In the genomic region with DNA sequence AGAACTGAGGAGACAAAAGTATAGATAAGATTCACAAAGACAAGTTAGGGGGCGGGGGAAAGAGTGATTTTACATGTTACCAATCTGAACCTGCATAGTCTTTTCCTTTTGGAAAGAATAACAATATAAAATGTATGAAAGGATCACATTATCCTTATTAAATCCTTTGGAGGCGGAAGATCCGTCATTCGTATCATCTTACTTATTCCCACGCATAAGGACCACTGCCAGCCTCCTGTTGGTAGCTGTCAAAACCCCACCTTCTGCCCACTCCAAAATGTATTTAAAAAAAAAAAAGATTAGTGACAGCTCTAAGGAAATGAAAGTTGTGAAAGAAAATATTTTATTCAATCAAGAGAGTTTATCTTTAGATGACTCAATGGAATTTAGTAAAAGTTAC, we compare ENCODE assay signal across 36 cellular contexts.
"Had no signal": no experiment of that assay in that cellular context is flagged by ENCODE, and none has a peak within 500 bp of the region (broad histone marks: within the 10 kb centered on the region; RNA-seq: fewer than 3 reads in every experiment).

No MANE protein-coding gene starts in this region.

- H3K36me3 ChIP-seq: MG63 had no signal

- H3K27me3 ChIP-seq: MG63 had no signal

- H3K9ac ChIP-seq: KMS-11 had no signal

- H3K9me3 ChIP-seq: MG63 had no signal

- H3K4me2 ChIP-seq: KMS-11 had no signal

- DNase-seq: Karpas-422, Kasumi-1, KBM-7, KG1, MG63, MM.1S, MV-4-11, NCI-H1048, NCI-H1092, NCI-H1092 treated with DMSO at 0.1 percent for 48 hours, NCI-H1105, NCI-H1105 treated with DMSO at 0.1 percent for 48 hours, NCI-H1417, NCI-H1417 treated with DMSO at 0.1 percent for 48 hours, NCI-H1436, NCI-H1436 treated with DMSO at 0.1 percent for 48 hours, NCI-H146, NCI-H1694, NCI-H1694 treated with DMSO at 0.1 percent for 48 hours, NCI-H187, NCI-H187 treated with DMSO at 0.1 percent for 48 hours, NCI-H1930, NCI-H2029, NCI-H2029 treated with DMSO at 0.1 percent for 48 hours, NCI-H2081, NCI-H2081 treated with DMSO at 0.1 percent for 48 hours, NCI-H2107, NCI-H2171, NCI-H2171 treated with DMSO at 0.1 percent for 48 hours, NCI-H2227 treated with DMSO at 0.1 percent for 48 hours, NCI-H226, NCI-H345, NCI-H446 treated with DMSO at 0.1 percent for 48 hours, NCI-H510A, NCI-H510A treated with DMSO at 0.1 percent for 48 hours had no signal

- H3K4me3 ChIP-seq: MG63 had no signal

- H3K27ac ChIP-seq: KMS-11 had no signal
